ENCODE assay signal across 16 cellular contexts in genomic region chr11:19598456-19598855, GRCh38.
DNase-seq lines count a peak whose midpoint lies in the region; ATAC-seq and TF ChIP-seq lines count a peak whose summit lies in the region.
"Had no signal": no experiment of that assay in that cellular context is flagged by ENCODE, and none has a peak within 500 bp of the region (broad histone marks: within the 10 kb centered on the region; RNA-seq: fewer than 3 reads in every experiment).

No MANE protein-coding gene starts in this region.

- H3K4me3 ChIP-seq in SJCRH30: peak overlapping the region; percentile 54
- peak overlapping the region; percentile 61 for H3K4me3 ChIP-seq in thoracic aorta
- H3K4me3 ChIP-seq: PC-9 had no signal

- no peaks in the 10 kb centered on the region for H3K9me3 ChIP-seq in SJCRH30 (replicated peaks)
- H3K9me3 ChIP-seq in thoracic aorta: no peaks in the 10 kb centered on the region

- H3K27ac ChIP-seq in SJCRH30 (peak overlapping the region; percentile 99), thoracic aorta (peak overlapping the region; percentile 90)
- H3K27ac ChIP-seq: KMS-11, PC-9 had no signal

- H3K36me3 ChIP-seq in SJCRH30: peaks cover 6% of the 10 kb centered on the region; the same call in 1 of the 2 replicates
- no peaks in the 10 kb centered on the region for H3K36me3 ChIP-seq in thoracic aorta

- ATAC-seq in thoracic aorta (ENCODE audit: insufficient number of reproducible peaks, low FRiP score, low read depth): no peak
- ATAC-seq in GM21515 (IDR thresholded peaks at IDR 0.05; ENCODE audit: unreplicated experiment): no peak
- ATAC-seq in HG03097 (IDR thresholded peaks at IDR 0.05; ENCODE audit: low FRiP score, unreplicated experiment): no peak
- ATAC-seq: Right ventricle myocardium inferior had no signal

- DNase-seq in EL (peak; percentile 77), SJCRH30 (no peak), islet precursor cell (peak; percentile 13), thoracic aorta (ENCODE audit: low spot score) (no peak), occipital lobe (lab: John Stamatoyannopoulos, UW) (no peak)
- DNase-seq: CD4-positive, CD25-positive, alpha-beta regulatory T cell; DMS53; GDM1; NCI-H1417 treated with DMSO at 0.1 percent for 48 hours; NCI-H2081 treated with DMSO at 0.1 percent for 48 hours; NCI-H345 had no signal

- H3K27me3 ChIP-seq in SJCRH30: no peaks in the 10 kb centered on the region
- no peaks in the 10 kb centered on the region for H3K27me3 ChIP-seq in thoracic aorta (replicated peaks; ENCODE audit: insufficient read depth)

- H3K4me1 ChIP-seq in SJCRH30 (peaks cover 34% of the 10 kb centered on the region), thoracic aorta (ENCODE audit: control insufficient read depth in 1 of 2, low read depth in 2 of 2) (peaks cover 36 to 93% of the 10 kb centered on the region in 2 donors)

- no peak for TF ChIP-seq CTCF in thoracic aorta (IDR thresholded peaks at IDR 0.05)

Comparison
In these comparisons a context has a peak if more than half of its experiments do, and no peak if none do; other contexts are left out.
1. DNase-seq: peak in EL (single experiment) and islet precursor cell (single experiment); none in SJCRH30 (0 of 2), thoracic aorta (single experiment) and occipital lobe (single experiment).